Comparison of ENCODE assay signal across 12 cellular contexts in the genomic region with DNA sequence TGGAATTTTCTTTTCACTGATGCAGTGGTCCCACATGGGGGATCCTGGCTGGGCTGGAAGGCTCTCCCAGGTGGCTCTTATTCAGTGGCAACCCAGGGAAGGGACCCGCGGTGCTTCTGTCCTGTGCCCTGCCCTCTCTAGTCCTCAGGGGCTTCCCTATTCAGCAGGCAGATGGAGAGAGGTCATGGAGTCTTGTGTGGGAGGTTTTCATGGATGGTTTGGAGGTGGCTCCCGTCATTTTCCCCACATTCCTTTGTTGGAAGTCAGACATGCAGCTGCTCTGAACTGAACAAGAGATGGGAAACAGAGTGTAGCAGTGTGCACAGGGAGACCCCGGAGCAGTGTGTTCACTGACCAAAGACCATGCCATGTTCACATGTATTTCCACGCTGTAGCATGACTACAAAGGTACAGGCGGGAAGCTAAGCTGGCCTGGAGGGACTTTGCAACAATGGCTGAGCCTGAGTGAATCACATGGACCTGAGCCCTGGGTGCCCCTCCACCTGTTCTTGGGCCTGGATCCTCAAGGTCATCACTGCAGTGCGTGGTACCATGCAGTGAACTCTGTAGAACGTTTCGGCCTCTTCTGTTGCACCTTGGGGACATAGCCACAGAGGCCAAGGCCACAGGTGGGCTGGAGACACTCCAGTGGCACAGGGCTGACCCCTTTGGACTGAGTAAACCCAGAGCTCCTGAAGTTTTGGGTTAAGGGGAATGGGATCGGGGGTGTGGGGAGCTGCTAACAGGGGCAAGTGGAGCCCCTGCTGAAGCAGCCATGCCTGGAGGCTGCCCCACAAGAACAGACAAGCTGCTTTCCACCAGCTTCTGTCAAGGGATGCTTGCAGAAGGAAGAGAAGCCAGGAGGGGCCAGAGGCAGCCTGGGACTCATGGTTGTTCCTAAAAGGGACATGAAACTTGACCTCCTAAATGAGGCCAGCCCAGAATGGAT.
DNase-seq lines count a peak whose midpoint lies in the region; ATAC-seq and TF ChIP-seq lines count a peak whose summit lies in the region.
"Had no signal": no experiment of that assay in that cellular context is flagged by ENCODE, and none has a peak within 500 bp of the region (broad histone marks: within the 10 kb centered on the region; RNA-seq: fewer than 3 reads in every experiment).

No MANE protein-coding gene starts in this region.

- peak overlapping the region; percentile 63 for H3K27ac ChIP-seq in mesenchymal stem cell (ENCODE audit: low read length, poor library complexity, severe bottlenecking)
- H3K27ac ChIP-seq: parathyroid adenoma had no signal

- WGBS in mesenchymal stem cell: 73% methylated on average over 10 of the region's 10 CpGs

- H4K8ac ChIP-seq in mesenchymal stem cell (ENCODE audit: low read length): peak overlapping the region; percentile 47

- H2AFZ ChIP-seq in mesenchymal stem cell (ENCODE audit: low read depth, low read length): no peak overlapping the region
- H2AFZ ChIP-seq: parathyroid adenoma had no signal

- no peak overlapping the region for H3K4me2 ChIP-seq in mesenchymal stem cell (ENCODE audit: low read length, poor library complexity, severe bottlenecking)

- H3K9me3 ChIP-seq in mesenchymal stem cell (ENCODE audit: control insufficient read depth, low read length): no peaks in the 10 kb centered on the region

- H3K4me3 ChIP-seq in cardiac fibroblast (replicated peaks in 1 of 2; ENCODE audit: low read depth in 2 of 2, low read length in 2 of 2) (no peak overlapping the region), mesenchymal stem cell (ENCODE audit: insufficient read depth in 1 of 2, low read depth in 1 of 2, low read length in 2 of 2) (no peak overlapping the region)
- H3K4me3 ChIP-seq: GM12878 had no signal

- H3K79me1 ChIP-seq in mesenchymal stem cell (replicated peaks; ENCODE audit: low read length, poor library complexity, severe bottlenecking): no peaks in the 10 kb centered on the region

- DNase-seq in AG08395 (ENCODE audit: low spot score) (peak; percentile 54), HS-27A (ENCODE audit: low read depth) (peak; percentile 67), cardiac fibroblast (ENCODE audit: low read depth in 2 of 2) (peak; percentile 81 to 84), mesenchymal stem cell (peak; percentile 81), SHP77 treated with DMSO at 0.1 percent for 48 hours (lab: John Stamatoyannopoulos, UW) (no peak), medulla oblongata (ENCODE audit: extremely low spot score) (no peak), hepatic stellate cell (ENCODE audit: low spot score) (no peak)
- DNase-seq: activated CD4-positive, alpha-beta T cell treated with anti-CD3 and anti-CD28 coated beads for 4 hours; CD4-positive, alpha-beta memory T cell had no signal

- no peak overlapping the region for H2BK120ac ChIP-seq in mesenchymal stem cell (ENCODE audit: low read depth, low read length)

- H3K4me1 ChIP-seq in mesenchymal stem cell (ENCODE audit: control insufficient read depth, insufficient read depth, low read depth, low read length): peaks cover 33% of the 10 kb centered on the region
- H3K4me1 ChIP-seq: parathyroid adenoma had no signal

- H3K18ac ChIP-seq in mesenchymal stem cell (ENCODE audit: low read depth in 1 of 2, low read length in 2 of 2): peak overlapping the region in 1 of 2 experiments; percentile 32

- no peaks in the 10 kb centered on the region for H3K36me3 ChIP-seq in mesenchymal stem cell (ENCODE audit: control insufficient read depth in 1 of 2, insufficient read depth in 2 of 2, low read depth in 1 of 2, low read length in 2 of 2)

- H2BK15ac ChIP-seq in mesenchymal stem cell (ENCODE audit: low read depth, poor library complexity, severe bottlenecking): no peak overlapping the region

- no peak overlapping the region for H3K23ac ChIP-seq in mesenchymal stem cell (ENCODE audit: low read length in 2 of 2)

- no peak overlapping the region for H4K91ac ChIP-seq in mesenchymal stem cell (ENCODE audit: low read length)

- no peak overlapping the region for H3K9ac ChIP-seq in mesenchymal stem cell (ENCODE audit: low read length)
- H3K9ac ChIP-seq: parathyroid adenoma had no signal

- H2BK12ac ChIP-seq in mesenchymal stem cell (ENCODE audit: low read length in 2 of 2): peak overlapping the region; percentile 42 to 74

- no peaks in the 10 kb centered on the region for H3K27me3 ChIP-seq in mesenchymal stem cell (ENCODE audit: control insufficient read depth in 1 of 2, insufficient read depth in 1 of 2, low read length in 2 of 2)

- no peak for TF ChIP-seq CTCF in cardiac fibroblast (IDR thresholded peaks at IDR 0.05; ENCODE audit: low read depth, low read length)

- H2AK5ac ChIP-seq in mesenchymal stem cell (ENCODE audit: low read length, severe bottlenecking): peak overlapping the region; percentile 40

- H2BK5ac ChIP-seq in mesenchymal stem cell (ENCODE audit: low read depth, low read length, poor library complexity, severe bottlenecking): no peak overlapping the region

- peak overlapping the region in 1 of 2 experiments; percentile 29 for H3K14ac ChIP-seq in mesenchymal stem cell (ENCODE audit: low read length in 2 of 2)

- H3K4ac ChIP-seq in mesenchymal stem cell (ENCODE audit: low read depth in 1 of 2, low read length in 2 of 2): peak overlapping the region in 1 of 2 experiments; percentile 79

- ATAC-seq in GM18909 (IDR thresholded peaks at IDR 0.05; ENCODE audit: poor library complexity, unreplicated experiment): no peak
- ATAC-seq: GM12878 had no signal

Comparison
In these comparisons a context has a peak if more than half of its experiments do, and no peak if none do; other contexts are left out.
1. DNase-seq: peak in AG08395 (single experiment), HS-27A (single experiment), cardiac fibroblast (2 of 2) and mesenchymal stem cell (single experiment); none in SHP77 treated with DMSO at 0.1 percent for 48 hours (single experiment), medulla oblongata (single experiment) and hepatic stellate cell (single experiment).